In the genomic region with DNA sequence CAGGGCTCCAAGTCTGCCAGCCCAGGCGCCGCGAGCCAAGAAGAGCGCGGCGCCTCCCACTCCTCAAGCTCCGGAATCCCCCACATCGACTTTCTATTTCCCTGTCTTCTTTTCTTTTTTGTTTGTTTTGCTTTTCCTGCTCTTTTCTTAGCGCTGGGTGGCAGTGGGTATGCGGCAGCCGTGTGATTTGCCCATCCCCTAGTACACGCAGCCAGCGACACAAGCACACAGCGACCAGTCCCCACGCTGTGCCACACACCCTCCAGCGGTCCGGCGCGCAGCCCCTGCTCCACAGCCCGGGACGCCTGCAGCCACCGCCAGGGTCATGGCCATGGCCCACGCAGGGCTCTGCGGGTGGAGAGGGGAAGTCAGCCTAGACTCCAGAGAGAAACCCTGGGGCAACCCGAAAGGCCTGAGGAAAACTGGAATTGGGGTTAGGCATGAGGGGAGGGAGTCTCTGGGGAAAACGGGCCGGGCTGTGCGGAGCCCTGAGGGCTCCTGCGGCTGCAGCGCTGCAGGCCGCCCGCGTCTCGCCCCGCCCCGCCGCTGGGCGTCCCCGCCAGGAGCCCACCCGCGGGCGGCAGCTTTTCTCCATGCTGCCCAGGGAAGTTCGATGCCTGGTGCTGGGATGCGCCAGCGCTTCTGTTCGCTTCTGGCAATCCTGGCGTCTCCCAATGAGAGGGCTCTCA, we compare ENCODE assay signal across 11 cellular contexts. TPM values are rescaled to one million over a fixed set of nuclear protein-coding genes. Genes with fewer than 3 reads are reported as not detected.
DNase-seq lines count a peak whose midpoint lies in the region; ATAC-seq and TF ChIP-seq lines count a peak whose summit lies in the region.
"Had no signal": no experiment of that assay in that cellular context is flagged by ENCODE, and none has a peak within 500 bp of the region (broad histone marks: within the 10 kb centered on the region; RNA-seq: fewer than 3 reads in every experiment).

No MANE protein-coding gene starts in this region.

- no peak for TF ChIP-seq POLR2A in sigmoid colon (IDR thresholded peaks at IDR 0.05)

- no peaks in the 10 kb centered on the region for H3K36me3 ChIP-seq in H7 (replicated peaks; ENCODE audit: control insufficient read depth, insufficient read depth, low read length)
- no peaks in the 10 kb centered on the region for H3K36me3 ChIP-seq in brain microvascular endothelial cell (replicated peaks)
- H3K36me3 ChIP-seq in iPS-18a (ENCODE audit: control insufficient read depth, low read depth, low read length), result no peaks in the 10 kb centered on the region
- no peaks in the 10 kb centered on the region for H3K36me3 ChIP-seq in sigmoid colon

- ATAC-seq in HG02840 (IDR thresholded peaks at IDR 0.05; ENCODE audit: low FRiP score, unreplicated experiment), result no peak
- ATAC-seq in activated CD4-positive, CD25-positive, alpha-beta regulatory T cell treated with anti-CD3 and anti-CD28 coated beads, Interleukin-2, amount 50 U/mL, for 24 hours, result no peak
- ATAC-seq: mucosa of descending colon had no signal

- DNase-seq in H7 (peak; percentile 51), brain microvascular endothelial cell (no peak), sigmoid colon (peak; percentile 64), LoVo (ENCODE audit: low spot score) (no peak)
- no peak for DNase-seq in stimulated activated CD4-positive, alpha-beta T cell treated with anti-CD3 and anti-CD28 coated beads, Interleukin-15, amount 100 ng/mL, for 24 hours
- DNase-seq: activated CD4-positive, alpha-beta T cell treated with anti-CD3 and anti-CD28 coated beads, Interleukin-2, amount 50 U/mL, for 48 hours; GOT3 had no signal

- no peak overlapping the region for H3K9ac ChIP-seq in iPS-18a (ENCODE audit: low read length)

- TF ChIP-seq CTCF in brain microvascular endothelial cell (IDR thresholded peaks at IDR 0.05; ENCODE audit: low read depth, low read length, missing control alignments) (peak; percentile 10), sigmoid colon (IDR thresholded peaks at IDR 0.05) (peak in 1 of 4 experiments; percentile 32)

- H3K27ac ChIP-seq in brain microvascular endothelial cell, result no peak overlapping the region
- H3K27ac ChIP-seq in iPS-18a (ENCODE audit: low read length), result no peak overlapping the region
- peak overlapping the region in 3 of 4 donors; percentile 90 to 91 (median 91) for H3K27ac ChIP-seq in sigmoid colon

- H3K4me3 ChIP-seq in H7 (ENCODE audit: insufficient read depth, low read depth, low read length), result peak overlapping the region; percentile 10; the same call in 1 of the 2 replicates
- peak overlapping the region; percentile 63 for H3K4me3 ChIP-seq in brain microvascular endothelial cell (ENCODE audit: low read depth, low read length)
- H3K4me3 ChIP-seq in iPS-18a (ENCODE audit: low read length), result peak overlapping the region; percentile 53
- H3K4me3 ChIP-seq in sigmoid colon, result peak overlapping the region; percentile 77 to 86 (median 82)
- H3K4me3 ChIP-seq: mucosa of descending colon had no signal

- WGBS in sigmoid colon, 2 donors, result 2 to 14% methylated on average over 47 of the region's 47 CpGs

- H3K9me3 ChIP-seq in iPS-18a (ENCODE audit: control insufficient read depth, low read depth, low read length) (no peaks in the 10 kb centered on the region), sigmoid colon (no peaks in the 10 kb centered on the region)
- H3K9me3 ChIP-seq: mucosa of descending colon had no signal

- in situ Hi-C loops in brain microvascular endothelial cell (cut with HindIII; ENCODE audit: low pct_ligation_motif_present, low sequenced_read_pairs), result no loop called here

- intact Hi-C loops in sigmoid colon (cut with DNase I), result loop anchor here (5.0 to 10.0 kb wide), 6 partner anchors 136 to 839 kb away; no protein-coding TSS in a partner anchor

- no peak for TF ChIP-seq EP300 in sigmoid colon (IDR thresholded peaks at IDR 0.05)

- peaks cover 59% of the 10 kb centered on the region for H3K27me3 ChIP-seq in H7 (ENCODE audit: control insufficient read depth, insufficient read depth, low read length)
- peaks cover 39% of the 10 kb centered on the region for H3K27me3 ChIP-seq in brain microvascular endothelial cell (replicated peaks)
- peaks cover 70% of the 10 kb centered on the region for H3K27me3 ChIP-seq in iPS-18a (ENCODE audit: control insufficient read depth, insufficient read depth, low read length)
- no peaks in the 10 kb centered on the region for H3K27me3 ChIP-seq in sigmoid colon

- H3K4me1 ChIP-seq in iPS-18a (ENCODE audit: control insufficient read depth, low read depth, low read length), result peaks cover 5% of the 10 kb centered on the region
- H3K4me1 ChIP-seq in sigmoid colon, result peaks cover 0 to 42% (median 23%) of the 10 kb centered on the region in 4 donors

RNA-seq across cellular contexts. Expression of a gene that starts 2.5 kb away (rescaled TPM):
- total RNA-seq in H7 (2014; rRNA removed; shearing (Covaris generic)), result 0.18 TPM in 1 of 2 replicates, not detected in the other
- total RNA-seq in sigmoid colon, result 100 to 1,000 TPM in 2 of 4 donors, 10 to 100 TPM in 2; 94.8 to 121 (median 100) TPM
- polyA plus RNA-seq in sigmoid colon, result 1 to 10 TPM in 1 of 3 donors, under 1 TPM in 1, not detected in 1; under 0.01 to 4.7 TPM

Comparison
In these comparisons a context has a peak if more than half of its experiments do, and no peak if none do; other contexts are left out.
1. DNase-seq: peak in H7 (single experiment) and sigmoid colon (single experiment); none in brain microvascular endothelial cell (single experiment), stimulated activated CD4-positive, alpha-beta T cell treated with anti-CD3 and anti-CD28 coated beads, Interleukin-15, amount 100 ng/mL, for 24 hours (single experiment) and LoVo (single experiment).
2. H3K4me3 ChIP-seq: peak in every context shown above with its lines; median percentile 82 in sigmoid colon; 63 in brain microvascular endothelial cell; 53 in iPS-18a; 10 in H7.
3. H3K27ac ChIP-seq: peak in sigmoid colon (3 of 4); none in brain microvascular endothelial cell (single experiment) and iPS-18a (single experiment).
4. RNA of a gene that starts 2.5 kb away (total RNA-seq): 94.8 to 121 TPM in sigmoid colon; 0.18 TPM in H7; every median in the first group is over 10 times any median in the second.